In the genomic region with DNA sequence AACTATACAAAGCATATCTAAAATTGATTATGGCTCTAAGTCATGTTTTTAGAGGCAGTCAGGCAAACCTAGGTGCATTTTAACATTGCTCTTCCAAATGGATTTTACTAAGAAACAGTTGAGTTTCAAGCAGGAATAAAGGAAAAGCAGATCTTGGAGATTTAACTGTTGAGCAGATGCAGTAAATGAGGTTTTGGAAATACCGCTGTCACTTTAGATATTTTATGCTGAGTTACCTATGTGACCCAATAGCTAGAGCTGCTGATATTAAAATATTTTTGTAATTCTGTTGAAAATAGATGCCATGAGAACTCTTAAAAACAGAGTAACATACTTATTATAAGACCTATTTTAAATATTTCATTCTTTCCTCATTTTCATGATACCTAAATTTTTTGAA, we compare ENCODE assay signal across 21 cellular contexts.
DNase-seq lines count a peak whose midpoint lies in the region; TF ChIP-seq lines count a peak whose summit lies in the region.
"Had no signal": no experiment of that assay in that cellular context is flagged by ENCODE, and none has a peak within 500 bp of the region (broad histone marks: within the 10 kb centered on the region; RNA-seq: fewer than 3 reads in every experiment).

No MANE protein-coding gene starts in this region.

- H3K4me1 Mint-ChIP-seq in Caco-2 (ENCODE audit: low read depth, unreplicated experiment) (no peaks in the 10 kb centered on the region), nephron (no peaks in the 10 kb centered on the region)
- H3K4me1 Mint-ChIP-seq: CD4-positive, CD25-positive, alpha-beta regulatory T cell; IgD-negative memory B cell had no signal

- TF ChIP-seq CTCF in Caco-2 (IDR thresholded peaks at IDR 0.05; ENCODE audit: insufficient read depth in 1 of 2, low read depth in 1 of 2, low read length in 1 of 2, severe bottlenecking in 1 of 2, unreplicated experiment in 1 of 2) (no peak), nephron (IDR thresholded peaks at IDR 0.05; ENCODE audit: unreplicated experiment in 3 of 3) (no peak), GM10248 (IDR thresholded peaks at IDR 0.05; ENCODE audit: control extremely low read depth, extremely low read depth, low read depth, missing control alignments) (no peak)

- H3K27ac Mint-ChIP-seq in Caco-2 (ENCODE audit: unreplicated experiment) (no peak overlapping the region), nephron (no peak overlapping the region)
- H3K27ac Mint-ChIP-seq: CD4-positive, CD25-positive, alpha-beta regulatory T cell; HFFc6; IgD-negative memory B cell had no signal

- H3K4me3 Mint-ChIP-seq in Caco-2 (ENCODE audit: unreplicated experiment) (peak overlapping the region; percentile 63), nephron (peak overlapping the region in 2 of 3 experiments; percentile 82 to 84)
- H3K4me3 Mint-ChIP-seq: CD4-positive, CD25-positive, alpha-beta regulatory T cell; HFFc6; IgD-negative memory B cell had no signal

- intact Hi-C loops in Caco-2 (cut with micrococcal nuclease; ENCODE audit: unreplicated experiment), result no loop called here

- H3K9me3 ChIP-seq in Caco-2 (no peaks in the 10 kb centered on the region), HUES6 (ENCODE audit: control insufficient read depth, insufficient read depth, low read depth, low read length) (no peaks in the 10 kb centered on the region), ectodermal cell (ENCODE audit: control insufficient read depth, low read length) (no peaks in the 10 kb centered on the region)
- H3K9me3 ChIP-seq: BE2C, MG63 had no signal

- no peaks in the 10 kb centered on the region for H3K27me3 Mint-ChIP-seq in Caco-2 (ENCODE audit: insufficient read depth, unreplicated experiment)
- no peaks in the 10 kb centered on the region for H3K27me3 Mint-ChIP-seq in nephron (ENCODE audit: low read depth)
- H3K27me3 Mint-ChIP-seq: CD4-positive, CD25-positive, alpha-beta regulatory T cell; IgD-negative memory B cell had no signal

- H3K9me3 Mint-ChIP-seq in Caco-2 (ENCODE audit: unreplicated experiment) (no peaks in the 10 kb centered on the region), nephron (peaks cover 4% of the 10 kb centered on the region)
- H3K9me3 Mint-ChIP-seq: CD4-positive, CD25-positive, alpha-beta regulatory T cell; HFFc6 had no signal

- H3K36me3 ChIP-seq in Caco-2 (ENCODE audit: control insufficient read depth, insufficient read depth, low read length) (no peaks in the 10 kb centered on the region), HUES6 (ENCODE audit: control insufficient read depth, insufficient read depth, low read length) (no peaks in the 10 kb centered on the region; the same call in 1 of the 2 replicates), ectodermal cell (ENCODE audit: control insufficient read depth, insufficient read depth, low read length) (no peaks in the 10 kb centered on the region)
- H3K36me3 ChIP-seq: MG63 had no signal

- DNase-seq in Caco-2 (no peak), GM10248 (ENCODE audit: extremely low spot score) (no peak), NCI-H345 (lab: John Stamatoyannopoulos, UW) (no peak)
- no peak for DNase-seq in activated naive CD4-positive, alpha-beta T cell treated with anti-CD3 and anti-CD28 coated beads, Interleukin-2, amount 50 U/mL, for 16 hours
- DNase-seq in stimulated activated CD4-positive, alpha-beta T cell treated with anti-CD3 and anti-CD28 coated beads, Interleukin-2, amount 100 ng/mL, for 24 hours, result no peak
- DNase-seq: BE2C; CD4-positive, CD25-positive, alpha-beta regulatory T cell; COR-L47; HFFc6; Karpas-422; MG63; NCI-H1092; NCI-H1436 treated with DMSO at 0.1 percent for 48 hours; NCI-H2029 treated with DMSO at 0.1 percent for 48 hours; NCI-H446 treated with DMSO at 0.1 percent for 48 hours; Right ventricle myocardium superior had no signal

- BruUV-seq in Caco-2 (replicated peaks; lab: Mats Ljungman, UMichigan), result no TSS peak

- H3K4me1 ChIP-seq in Caco-2 (no peaks in the 10 kb centered on the region), HUES6 (ENCODE audit: control insufficient read depth, insufficient read depth, low read length) (0 out of 2 replicates have a peak, but pooled peaks cover 2% of the 10 kb centered on the region), ectodermal cell (ENCODE audit: control insufficient read depth, insufficient read depth, low read length) (no peaks in the 10 kb centered on the region)
- H3K4me1 ChIP-seq: BE2C had no signal

- no peak overlapping the region for H3K27ac ChIP-seq in HUES6 (ENCODE audit: low read depth, low read length)
- H3K27ac ChIP-seq in ectodermal cell (ENCODE audit: insufficient read depth, low read depth, low read length, poor library complexity, severe bottlenecking), result no peak overlapping the region
- H3K27ac ChIP-seq: SK-N-MC had no signal

- H3K36me3 Mint-ChIP-seq in Caco-2 (ENCODE audit: insufficient read depth, unreplicated experiment) (no peaks in the 10 kb centered on the region), nephron (ENCODE audit: low read depth) (peaks cover 8% of the 10 kb centered on the region)
- H3K36me3 Mint-ChIP-seq: CD4-positive, CD25-positive, alpha-beta regulatory T cell; IgD-negative memory B cell had no signal

- H3K27me3 ChIP-seq in Caco-2 (replicated peaks; ENCODE audit: control insufficient read depth, insufficient read depth, low read length) (no peaks in the 10 kb centered on the region), HUES6 (ENCODE audit: control insufficient read depth, insufficient read depth, low read length) (no peaks in the 10 kb centered on the region), ectodermal cell (ENCODE audit: control insufficient read depth, insufficient read depth, low read length, poor library complexity, severe bottlenecking) (no peaks in the 10 kb centered on the region)
- H3K27me3 ChIP-seq: BE2C, MG63 had no signal

- CTCF ChIA-PET in Caco-2 (lab: Charles Lee), result no interaction called here
- CTCF ChIA-PET in GM10248 (lab: Yijun Ruan, JAX), result no interaction called here

- POLR2A ChIA-PET in Caco-2 (lab: Charles Lee) (no interaction called here), GM10248 (lab: Yijun Ruan, JAX) (no interaction called here)

- H3K4me3 ChIP-seq in Caco-2 (ENCODE audit: low read depth, low read length), result no peak overlapping the region
- H3K4me3 ChIP-seq in HUES6 (ENCODE audit: low read depth, low read length), result peak overlapping the region; percentile 85
- peak overlapping the region; percentile 49 for H3K4me3 ChIP-seq in ectodermal cell (ENCODE audit: insufficient read depth, low read depth, low read length)
- H3K4me3 ChIP-seq: MG63, SK-N-MC had no signal

- 100% methylated on average over 1 of the region's 1 CpG for WGBS in ectodermal cell, 2 experiments

- no peak overlapping the region for H3K9ac ChIP-seq in HUES6 (ENCODE audit: low read length)
